20 cellular contexts compared by ENCODE assay signal in genomic region chr4:108163352-108163751, GRCh38. TPM values are rescaled to one million over a fixed set of nuclear protein-coding genes. Genes with fewer than 3 reads are reported as not detected.
A peak's percentile ranks its signal among the peaks of the same experiment; 100 is the strongest.
DNase-seq lines count a peak whose midpoint lies in the region; ATAC-seq and TF ChIP-seq lines count a peak whose summit lies in the region.
"Had no signal": no experiment of that assay in that cellular context is flagged by ENCODE, and none has a peak within 500 bp of the region (broad histone marks: within the 10 kb centered on the region; RNA-seq: fewer than 3 reads in every experiment).

No MANE protein-coding gene starts in this region.

- no peak overlapping the region for H2AFZ ChIP-seq in OCI-LY7 (ENCODE audit: low read length)

- H3K36me3 ChIP-seq in OCI-LY7 (ENCODE audit: insufficient read depth, low read length), result peaks cover 81% of the 10 kb centered on the region
- no peaks in the 10 kb centered on the region for H3K36me3 ChIP-seq in prostate gland
- H3K36me3 ChIP-seq: left lung, tibial artery had no signal

- TF ChIP-seq POLR2A in prostate gland (IDR thresholded peaks at IDR 0.05), result no peak

- H3K4me1 ChIP-seq in OCI-LY7 (ENCODE audit: insufficient read depth, low read length, poor library complexity, severe bottlenecking) (peaks cover 59% of the 10 kb centered on the region), prostate gland (replicated peaks) (no peaks in the 10 kb centered on the region)

- intact Hi-C loops in natural killer cell (cut with micrococcal nuclease), result no loop called here
- intact Hi-C loops in OCI-LY7 (cut with micrococcal nuclease; ENCODE audit: unreplicated experiment), result no loop called here
- intact Hi-C loops in prostate gland (cut with DNase I), result no loop called here

- no peaks in the 10 kb centered on the region for H3K9me3 ChIP-seq in OCI-LY7 (ENCODE audit: low read length)
- H3K9me3 ChIP-seq in prostate gland, result no peaks in the 10 kb centered on the region
- H3K9me3 ChIP-seq: left lung, mucosa of descending colon, SK-N-SH, tibial artery had no signal

- H3K4me1 Mint-ChIP-seq in natural killer cell, result peaks cover 47 to 53% of the 10 kb centered on the region in 2 donors
- peaks cover 19 to 30% of the 10 kb centered on the region in 2 donors for H3K4me1 Mint-ChIP-seq in natural killer cell treated with Interleukin-12 subunit alpha and Interleukin-12 subunit beta and Interleukin-15 and Interleukin-18, amount 100 ng/mL, for 72 hours (ENCODE audit: low read depth in 2 of 2)
- H3K4me1 Mint-ChIP-seq in activated naive CD8-positive, alpha-beta T cell treated with anti-CD3 and anti-CD28 coated beads, Interleukin-2, amount 50 U/mL, for 24 hours, result peaks cover 55% of the 10 kb centered on the region

- no peak overlapping the region for H3K27ac Mint-ChIP-seq in natural killer cell
- no peak overlapping the region for H3K27ac Mint-ChIP-seq in natural killer cell treated with Interleukin-12 subunit alpha and Interleukin-12 subunit beta and Interleukin-15 and Interleukin-18, amount 100 ng/mL, for 72 hours
- peak overlapping the region; percentile 82 for H3K27ac Mint-ChIP-seq in activated naive CD8-positive, alpha-beta T cell treated with anti-CD3 and anti-CD28 coated beads, Interleukin-2, amount 50 U/mL, for 24 hours
- H3K27ac Mint-ChIP-seq: endodermal cell; HFFc6; stimulated activated effector memory CD8-positive, alpha-beta T cell treated with anti-CD3 and anti-CD28 coated beads, Interleukin-12 subunit alpha, Interleukin-12 subunit beta, amount 100 ng/mL, for 72 hours had no signal

- H3K9me3 Mint-ChIP-seq in natural killer cell, result no peaks in the 10 kb centered on the region
- no peaks in the 10 kb centered on the region for H3K9me3 Mint-ChIP-seq in natural killer cell treated with Interleukin-12 subunit alpha and Interleukin-12 subunit beta and Interleukin-15 and Interleukin-18, amount 100 ng/mL, for 72 hours
- no peaks in the 10 kb centered on the region for H3K9me3 Mint-ChIP-seq in activated naive CD8-positive, alpha-beta T cell treated with anti-CD3 and anti-CD28 coated beads, Interleukin-2, amount 50 U/mL, for 24 hours
- H3K9me3 Mint-ChIP-seq: endodermal cell; HFFc6; stimulated activated effector memory CD8-positive, alpha-beta T cell treated with anti-CD3 and anti-CD28 coated beads, Interleukin-12 subunit alpha, Interleukin-12 subunit beta, amount 100 ng/mL, for 72 hours had no signal

- H3K4me2 ChIP-seq in OCI-LY7 (ENCODE audit: low read length), result peak overlapping the region; percentile 99
- H3K4me2 ChIP-seq: SK-N-SH had no signal

- POLR2A ChIA-PET in OCI-LY7 (lab: Charles Lee), result interaction anchor here (0.7 to 12.9 kb wide), 11 partner anchors 9 to 200 kb away, joined by 3 to 205 read pairs (median 4); no protein-coding TSS in a partner anchor

- peak overlapping the region; percentile 21 for H3K4me3 Mint-ChIP-seq in natural killer cell
- no peak overlapping the region for H3K4me3 Mint-ChIP-seq in natural killer cell treated with Interleukin-12 subunit alpha and Interleukin-12 subunit beta and Interleukin-15 and Interleukin-18, amount 100 ng/mL, for 72 hours
- H3K4me3 Mint-ChIP-seq in activated naive CD8-positive, alpha-beta T cell treated with anti-CD3 and anti-CD28 coated beads, Interleukin-2, amount 50 U/mL, for 24 hours, result peak overlapping the region; percentile 96
- H3K4me3 Mint-ChIP-seq: endodermal cell, HFFc6 had no signal

- peak overlapping the region; percentile 83 for H3K4me3 ChIP-seq in OCI-LY7 (ENCODE audit: low read depth, low read length, poor library complexity, severe bottlenecking)
- H3K4me3 ChIP-seq in prostate gland, result no peak overlapping the region
- H3K4me3 ChIP-seq: left lung, mucosa of descending colon, tibial artery had no signal

- TF ChIP-seq CTCF in natural killer cell (IDR thresholded peaks at IDR 0.05) (no peak), OCI-LY7 (conservative IDR thresholded peaks at IDR 0.05; ENCODE audit: low read length) (no peak), prostate gland (IDR thresholded peaks at IDR 0.05) (no peak)

- peaks cover 97% of the 10 kb centered on the region for H3K79me2 ChIP-seq in OCI-LY7 (ENCODE audit: insufficient read depth, low read depth, low read length)

- H3K27me3 ChIP-seq in prostate gland (replicated peaks; ENCODE audit: insufficient read depth), result peaks cover 33% of the 10 kb centered on the region

- DNase-seq in natural killer cell (no peak), OCI-LY7 (ENCODE audit: low spot score) (no peak), DMS 273 treated with DMSO at 0.1 percent for 48 hours (lab: John Stamatoyannopoulos, UW) (no peak), prostate gland (ENCODE audit: low spot score) (no peak)
- no peak for DNase-seq in natural killer cell treated with Interleukin-12 subunit alpha and Interleukin-12 subunit beta and Interleukin-15 and Interleukin-18, amount 100 ng/mL, for 72 hours (ENCODE audit: low spot score)
- no peak for DNase-seq in activated naive CD8-positive, alpha-beta T cell treated with anti-CD3 and anti-CD28 coated beads, Interleukin-2, amount 50 U/mL, for 24 hours
- DNase-seq in stimulated activated CD4-positive, alpha-beta T cell treated with anti-CD3 and anti-CD28 coated beads, Interleukin-1b, Interleukin-23, amount 100 ng/mL, for 48 hours, result no peak
- DNase-seq: activated effector memory CD4-positive, alpha-beta T cell treated with anti-CD3 and anti-CD28 coated beads, Interleukin-2, amount 50 U/mL, for 16 hours; Calu3; endodermal cell; HFFc6; KG1; left lung; mucosa of descending colon; NCI-H2029; right cardiac atrium; SK-N-SH; stimulated activated CD4-positive, alpha-beta T cell treated with anti-CD3 and anti-CD28 coated beads, Interleukin-15, amount 100 ng/mL, for 24 hours; tibial artery had no signal

- peaks cover 17 to 24% of the 10 kb centered on the region in 2 donors for H3K27me3 Mint-ChIP-seq in natural killer cell (ENCODE audit: low read depth in 2 of 2)
- peaks cover 15 to 17% of the 10 kb centered on the region in 2 donors for H3K27me3 Mint-ChIP-seq in natural killer cell treated with Interleukin-12 subunit alpha and Interleukin-12 subunit beta and Interleukin-15 and Interleukin-18, amount 100 ng/mL, for 72 hours
- H3K27me3 Mint-ChIP-seq in activated naive CD8-positive, alpha-beta T cell treated with anti-CD3 and anti-CD28 coated beads, Interleukin-2, amount 50 U/mL, for 24 hours, result peaks cover 2% of the 10 kb centered on the region

- 82% methylated on average over 5 of the region's 5 CpGs for WGBS in prostate gland

- H4K20me1 ChIP-seq in OCI-LY7 (ENCODE audit: insufficient read depth, low read length), result peaks cover 23% of the 10 kb centered on the region; the same call in 1 of the 2 replicates

- CTCF ChIA-PET in OCI-LY7 (lab: Charles Lee; ENCODE audit: unreplicated experiment), result no interaction called here

- H3K9me2 ChIP-seq in OCI-LY7 (ENCODE audit: insufficient read depth, low read length), result no peaks in the 10 kb centered on the region
- H3K9me2 ChIP-seq: SK-N-SH had no signal

- BruUV-seq in OCI-LY7 (replicated peaks; lab: Mats Ljungman, UMichigan), result no TSS peak

- H3K36me3 Mint-ChIP-seq in natural killer cell, result no peaks in the 10 kb centered on the region
- H3K36me3 Mint-ChIP-seq in natural killer cell treated with Interleukin-12 subunit alpha and Interleukin-12 subunit beta and Interleukin-15 and Interleukin-18, amount 100 ng/mL, for 72 hours, result no peaks in the 10 kb centered on the region
- H3K36me3 Mint-ChIP-seq in activated naive CD8-positive, alpha-beta T cell treated with anti-CD3 and anti-CD28 coated beads, Interleukin-2, amount 50 U/mL, for 24 hours (ENCODE audit: low read depth), result peaks cover 27% of the 10 kb centered on the region
- H3K36me3 Mint-ChIP-seq: stimulated activated effector memory CD8-positive, alpha-beta T cell treated with anti-CD3 and anti-CD28 coated beads, Interleukin-12 subunit alpha, Interleukin-12 subunit beta, amount 100 ng/mL, for 72 hours had no signal

- H3K27ac ChIP-seq in OCI-LY7 (ENCODE audit: low read depth, low read length, poor library complexity, severe bottlenecking) (peak overlapping the region; percentile 89), prostate gland (no peak overlapping the region)
- H3K27ac ChIP-seq: left lung, tibial artery had no signal

- ATAC-seq in natural killer cell, result no peak
- ATAC-seq in natural killer cell treated with Interleukin-12 subunit alpha and Interleukin-12 subunit beta and Interleukin-15 and Interleukin-18, amount 100 ng/mL, for 72 hours, result no peak
- ATAC-seq in activated naive CD8-positive, alpha-beta T cell treated with anti-CD3 and anti-CD28 coated beads, Interleukin-2, amount 50 U/mL, for 24 hours, result no peak
- ATAC-seq: left lung; mucosa of descending colon; right cardiac atrium; stimulated activated effector memory CD8-positive, alpha-beta T cell treated with anti-CD3 and anti-CD28 coated beads, Interleukin-12 subunit alpha, Interleukin-12 subunit beta, amount 100 ng/mL, for 72 hours had no signal

RNA-seq across cellular contexts. Expression of gene LEF1, which starts 5.4 kb away (rescaled TPM):
- 10 to 100 TPM; 18.7 to 39.8 (median 24.5) TPM for total RNA-seq in natural killer cell
- 10 to 100 TPM in 1 of 2 donors, 1 to 10 TPM in 1; 8.4 to 22.7 TPM for total RNA-seq in natural killer cell treated with Interleukin-12 subunit alpha and Interleukin-12 subunit beta and Interleukin-15 and Interleukin-18, amount 100 ng/mL, for 72 hours
- total RNA-seq in OCI-LY7 (2014; rRNA removed; shearing (Covaris generic)), result 173 and 207 TPM in 2 replicates
- total RNA-seq in OCI-LY7 (2022), result 223 and 306 TPM in 2 replicates
- total RNA-seq in prostate gland, result 10 to 100 TPM; 22.4 to 26.8 TPM
- total RNA-seq: Calu3 had no signal

Comparison
In these comparisons a context has a peak if more than half of its experiments do, and no peak if none do; other contexts are left out.
1. RNA of gene LEF1, which starts 5.4 kb away (total RNA-seq): 173 to 306 TPM in OCI-LY7; 22.4 to 26.8 TPM in prostate gland, 18.7 to 39.8 TPM in natural killer cell and 8.4 to 22.7 TPM in natural killer cell treated with Interleukin-12 subunit alpha and Interleukin-12 subunit beta and Interleukin-15 and Interleukin-18, amount 100 ng/mL, for 72 hours; every median in the first group is over 4 times any median in the second.